Comparison of ENCODE assay signal across 1 cellular context in genomic region chr17:45172541-45173286, GRCh38.
A peak's percentile ranks its signal among the peaks of the same experiment; 100 is the strongest.
TF ChIP-seq lines count a peak whose summit lies in the region.

No MANE protein-coding gene starts in this region.

TF ChIP-seq in HEK293, 187 proteins besides CTCF, POLR2A, EP300 and RAD21 (continued from another document):
- TF ChIP-seq PRDM4 (tag by site-specific recombination; IDR thresholded peaks at IDR 0.05) (no peak), BCL11A (tag by site-specific recombination; IDR thresholded peaks at IDR 0.05; ENCODE audit: low read depth) (no peak), ZNF777 (tag by site-specific recombination; IDR thresholded peaks at IDR 0.05; ENCODE audit: borderline replicate concordance) (no peak), SP2 (tag by site-specific recombination; IDR thresholded peaks at IDR 0.05) (peak; percentile 15), ZBTB11 (tag by site-specific recombination; conservative IDR thresholded peaks at IDR 0.05; ENCODE audit: low read depth) (peak; percentile 95), PATZ1 (tag by site-specific recombination; IDR thresholded peaks at IDR 0.05) (peak; percentile 39; the same call in 1 of the 2 replicates), ZNF768 (tag by site-specific recombination; IDR thresholded peaks at IDR 0.05) (no peak), ZBTB26 (tag by site-specific recombination; optimal IDR thresholded peaks at IDR 0.05) (no peak), PBX3 (CRISPR knock-in tag; IDR thresholded peaks at IDR 0.05) (0 out of 2 replicates have a peak, but pooled peaks have one; percentile 21), ZNF169 (tag by site-specific recombination; IDR thresholded peaks at IDR 0.05) (no peak), ZNF394 (tag by site-specific recombination; IDR thresholded peaks at IDR 0.05; ENCODE audit: borderline replicate concordance) (peak; percentile 22; the same call in 1 of the 2 replicates), ZNF366 (tag by site-specific recombination; conservative IDR thresholded peaks at IDR 0.05) (no peak), YY2 (tag by site-specific recombination; IDR thresholded peaks at IDR 0.05) (no peak), ZNF585B (tag by site-specific recombination; IDR thresholded peaks at IDR 0.05) (no peak), TCF7L2 (IDR thresholded peaks at IDR 0.05; ENCODE audit: borderline replicate concordance, low read depth, low read length) (no peak), ZNF362 (tag by site-specific recombination; IDR thresholded peaks at IDR 0.05) (no peak), ZNF148 (tag by site-specific recombination; IDR thresholded peaks at IDR 0.05; ENCODE audit: borderline replicate concordance) (no peak), ZNF335 (tag by site-specific recombination; conservative IDR thresholded peaks at IDR 0.05) (no peak), ZNF654 (tag by site-specific recombination; IDR thresholded peaks at IDR 0.05; ENCODE audit: low read depth) (no peak), ZNF837 (tag by site-specific recombination; IDR thresholded peaks at IDR 0.05) (no peak), ZNF501 (tag by site-specific recombination; IDR thresholded peaks at IDR 0.05) (0 out of 2 replicates have a peak, but pooled peaks have one; percentile 18), ZBTB8A (tag by site-specific recombination; IDR thresholded peaks at IDR 0.05) (peak; percentile 20; the same call in 1 of the 2 replicates), ZXDB (tag by site-specific recombination; IDR thresholded peaks at IDR 0.05) (no peak), ZBTB48 (tag by site-specific recombination; IDR thresholded peaks at IDR 0.05) (peak; percentile 29; the same call in 1 of the 2 replicates), ZNF560 (tag by site-specific recombination; IDR thresholded peaks at IDR 0.05; ENCODE audit: borderline replicate concordance) (no peak), GLIS1 (tag by site-specific recombination; IDR thresholded peaks at IDR 0.05) (peak; percentile 58), ZNF658 (tag by site-specific recombination; IDR thresholded peaks at IDR 0.05) (no peak), ZNF140 (tag by site-specific recombination; IDR thresholded peaks at IDR 0.05) (no peak), SCRT1 (tag by site-specific recombination; IDR thresholded peaks at IDR 0.05; ENCODE audit: borderline replicate concordance) (no peak), EGR2 (tag by site-specific recombination; IDR thresholded peaks at IDR 0.05; ENCODE audit: low read depth) (peak; percentile 49; the same call in 1 of the 2 replicates), ZNF600 (tag by site-specific recombination; IDR thresholded peaks at IDR 0.05) (no peak), KLF9 (tag by site-specific recombination; IDR thresholded peaks at IDR 0.05; ENCODE audit: low read depth) (no peak), ZNF544 (tag by site-specific recombination; IDR thresholded peaks at IDR 0.05) (no peak), ZBTB21 (tag by site-specific recombination; IDR thresholded peaks at IDR 0.05) (0 out of 2 replicates have a peak, but pooled peaks have one; percentile 25), ZNF311 (tag by site-specific recombination; IDR thresholded peaks at IDR 0.05; ENCODE audit: borderline replicate concordance) (no peak), ZNF24 (tag by site-specific recombination; IDR thresholded peaks at IDR 0.05) (no peak), ZNF416 (tag by site-specific recombination; IDR thresholded peaks at IDR 0.05) (no peak), MYNN (tag by site-specific recombination; IDR thresholded peaks at IDR 0.05; ENCODE audit: borderline replicate concordance) (no peak), ZNF433 (tag by site-specific recombination; IDR thresholded peaks at IDR 0.05; ENCODE audit: low read depth) (no peak), PRDM1 (tag by site-specific recombination; IDR thresholded peaks at IDR 0.05) (no peak)
